ENCODE assay signal across 1 cellular context in the genomic region with DNA sequence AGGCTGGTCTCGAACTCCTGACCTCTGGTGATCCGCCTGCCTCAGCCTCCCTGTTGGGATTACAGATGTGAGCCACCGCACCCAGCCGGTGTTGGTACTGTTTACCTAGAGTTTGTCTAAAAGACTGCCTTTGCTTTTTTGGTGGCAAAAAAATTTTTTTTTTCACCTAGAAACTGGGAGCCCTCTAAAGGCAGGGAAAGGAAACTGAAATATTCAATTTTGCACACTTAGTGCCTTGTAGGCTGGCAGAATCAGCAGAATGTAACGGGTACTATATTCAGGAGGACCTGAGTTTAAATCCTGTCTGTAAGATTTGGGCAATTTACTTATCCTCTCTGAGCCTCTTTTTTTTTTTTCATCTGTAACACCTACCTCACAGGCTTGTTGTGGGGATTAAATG.
TF ChIP-seq lines count a peak whose summit lies in the region.

No MANE protein-coding gene starts in this region.

TF ChIP-seq in HCT116, 20 proteins besides CTCF, POLR2A, EP300 and RAD21 (continued from another document):
- TF ChIP-seq, protein P1, sequence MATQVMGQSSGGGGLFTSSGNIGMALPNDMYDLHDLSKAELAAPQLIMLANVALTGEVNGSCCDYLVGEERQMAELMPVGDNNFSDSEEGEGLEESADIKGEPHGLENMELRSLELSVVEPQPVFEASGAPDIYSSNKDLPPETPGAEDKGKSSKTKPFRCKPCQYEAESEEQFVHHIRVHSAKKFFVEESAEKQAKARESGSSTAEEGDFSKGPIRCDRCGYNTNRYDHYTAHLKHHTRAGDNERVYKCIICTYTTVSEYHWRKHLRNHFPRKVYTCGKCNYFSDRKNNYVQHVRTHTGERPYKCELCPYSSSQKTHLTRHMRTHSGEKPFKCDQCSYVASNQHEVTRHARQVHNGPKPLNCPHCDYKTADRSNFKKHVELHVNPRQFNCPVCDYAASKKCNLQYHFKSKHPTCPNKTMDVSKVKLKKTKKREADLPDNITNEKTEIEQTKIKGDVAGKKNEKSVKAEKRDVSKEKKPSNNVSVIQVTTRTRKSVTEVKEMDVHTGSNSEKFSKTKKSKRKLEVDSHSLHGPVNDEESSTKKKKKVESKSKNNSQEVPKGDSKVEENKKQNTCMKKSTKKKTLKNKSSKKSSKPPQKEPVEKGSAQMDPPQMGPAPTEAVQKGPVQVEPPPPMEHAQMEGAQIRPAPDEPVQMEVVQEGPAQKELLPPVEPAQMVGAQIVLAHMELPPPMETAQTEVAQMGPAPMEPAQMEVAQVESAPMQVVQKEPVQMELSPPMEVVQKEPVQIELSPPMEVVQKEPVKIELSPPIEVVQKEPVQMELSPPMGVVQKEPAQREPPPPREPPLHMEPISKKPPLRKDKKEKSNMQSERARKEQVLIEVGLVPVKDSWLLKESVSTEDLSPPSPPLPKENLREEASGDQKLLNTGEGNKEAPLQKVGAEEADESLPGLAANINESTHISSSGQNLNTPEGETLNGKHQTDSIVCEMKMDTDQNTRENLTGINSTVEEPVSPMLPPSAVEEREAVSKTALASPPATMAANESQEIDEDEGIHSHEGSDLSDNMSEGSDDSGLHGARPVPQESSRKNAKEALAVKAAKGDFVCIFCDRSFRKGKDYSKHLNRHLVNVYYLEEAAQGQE (IDR thresholded peaks at IDR 0.05; ENCODE audit: low read depth), result no peak
- TF ChIP-seq CBX3 (IDR thresholded peaks at IDR 0.05; ENCODE audit: low read depth) (no peak), SIN3A (IDR thresholded peaks at IDR 0.05; ENCODE audit: low read depth) (no peak), CEBPB (IDR thresholded peaks at IDR 0.05; ENCODE audit: low read depth) (no peak), YY1 (IDR thresholded peaks at IDR 0.05; ENCODE audit: extremely low read depth, insufficient replicate concordance, low read depth, low read length) (no peak), JUND (IDR thresholded peaks at IDR 0.05) (no peak), ELF1 (IDR thresholded peaks at IDR 0.05; ENCODE audit: borderline replicate concordance, low read depth) (no peak), EGR1 (IDR thresholded peaks at IDR 0.05; ENCODE audit: low read depth) (no peak), POLR2AphosphoS5 (IDR thresholded peaks at IDR 0.05; ENCODE audit: low read depth, low read length) (no peak), SP1 (IDR thresholded peaks at IDR 0.05; ENCODE audit: low read depth) (no peak), EZH2phosphoT487 (IDR thresholded peaks at IDR 0.05; ENCODE audit: borderline replicate concordance) (no peak), SRF (IDR thresholded peaks at IDR 0.05; ENCODE audit: low read depth) (no peak)
- TF ChIP-seq, protein P2, sequence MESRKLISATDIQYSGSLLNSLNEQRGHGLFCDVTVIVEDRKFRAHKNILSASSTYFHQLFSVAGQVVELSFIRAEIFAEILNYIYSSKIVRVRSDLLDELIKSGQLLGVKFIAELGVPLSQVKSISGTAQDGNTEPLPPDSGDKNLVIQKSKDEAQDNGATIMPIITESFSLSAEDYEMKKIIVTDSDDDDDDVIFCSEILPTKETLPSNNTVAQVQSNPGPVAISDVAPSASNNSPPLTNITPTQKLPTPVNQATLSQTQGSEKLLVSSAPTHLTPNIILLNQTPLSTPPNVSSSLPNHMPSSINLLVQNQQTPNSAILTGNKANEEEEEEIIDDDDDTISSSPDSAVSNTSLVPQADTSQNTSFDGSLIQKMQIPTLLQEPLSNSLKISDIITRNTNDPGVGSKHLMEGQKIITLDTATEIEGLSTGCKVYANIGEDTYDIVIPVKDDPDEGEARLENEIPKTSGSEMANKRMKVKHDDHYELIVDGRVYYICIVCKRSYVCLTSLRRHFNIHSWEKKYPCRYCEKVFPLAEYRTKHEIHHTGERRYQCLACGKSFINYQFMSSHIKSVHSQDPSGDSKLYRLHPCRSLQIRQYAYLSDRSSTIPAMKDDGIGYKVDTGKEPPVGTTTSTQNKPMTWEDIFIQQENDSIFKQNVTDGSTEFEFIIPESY (IDR thresholded peaks at IDR 0.05; ENCODE audit: extremely low read depth, insufficient replicate concordance, low read length), result no peak
- TF ChIP-seq, protein P3, sequence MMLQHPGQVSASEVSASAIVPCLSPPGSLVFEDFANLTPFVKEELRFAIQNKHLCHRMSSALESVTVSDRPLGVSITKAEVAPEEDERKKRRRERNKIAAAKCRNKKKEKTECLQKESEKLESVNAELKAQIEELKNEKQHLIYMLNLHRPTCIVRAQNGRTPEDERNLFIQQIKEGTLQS (IDR thresholded peaks at IDR 0.05), result no peak
TF ChIP-seq in HCT116: peak in this region for 0.
